2 cellular contexts compared by ENCODE assay signal in the genomic region with DNA sequence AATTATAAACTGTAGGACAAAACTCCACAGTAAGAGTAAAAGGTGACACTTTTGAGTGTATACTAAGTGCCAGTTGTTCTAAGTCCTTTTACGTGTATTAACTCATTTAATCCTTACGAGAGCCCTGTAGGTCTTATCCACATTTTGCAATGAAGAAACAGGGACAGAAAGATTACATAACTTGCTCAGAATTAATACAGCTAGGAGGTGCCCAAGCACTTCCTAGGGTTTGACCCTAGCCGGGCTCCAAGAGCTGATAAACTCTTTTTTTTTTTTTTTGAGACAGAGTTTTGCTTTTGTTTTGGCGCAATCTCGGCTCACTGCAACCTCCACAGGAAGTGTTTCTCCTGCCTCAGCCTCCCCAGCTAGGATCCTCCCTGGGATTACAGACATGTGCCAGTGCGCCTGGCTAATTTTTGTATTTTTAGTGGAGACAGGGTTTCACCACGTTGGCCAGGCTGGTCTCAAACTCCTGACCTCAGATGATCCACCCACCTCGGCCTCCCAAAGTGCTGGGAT.
A peak's percentile ranks its signal among the peaks of the same experiment; 100 is the strongest.
TF ChIP-seq lines count a peak whose summit lies in the region.

No MANE protein-coding gene starts in this region.

TF ChIP-seq in A549, 52 proteins besides CTCF, POLR2A, EP300 and RAD21:
- no peak for TF ChIP-seq MYC (IDR thresholded peaks at IDR 0.05; ENCODE audit: borderline replicate concordance, low read length)
- no peak for TF ChIP-seq RCOR1 (IDR thresholded peaks at IDR 0.05; ENCODE audit: low read depth, low read length)
- no peak for TF ChIP-seq HOXB13 (CRISPR knock-in tag; IDR thresholded peaks at IDR 0.05; ENCODE audit: low read depth)
- TF ChIP-seq NR3C1 (IDR thresholded peaks at IDR 0.05): no peak
- no peak for TF ChIP-seq SMC3 (IDR thresholded peaks at IDR 0.05)
- no peak for TF ChIP-seq TP53 (CRISPR knock-in tag; IDR thresholded peaks at IDR 0.05)
- TF ChIP-seq CBX8 (IDR thresholded peaks at IDR 0.05): no peak
- no peak for TF ChIP-seq RNF2 (IDR thresholded peaks at IDR 0.05; ENCODE audit: borderline replicate concordance, low read depth)
- TF ChIP-seq, protein P1, sequence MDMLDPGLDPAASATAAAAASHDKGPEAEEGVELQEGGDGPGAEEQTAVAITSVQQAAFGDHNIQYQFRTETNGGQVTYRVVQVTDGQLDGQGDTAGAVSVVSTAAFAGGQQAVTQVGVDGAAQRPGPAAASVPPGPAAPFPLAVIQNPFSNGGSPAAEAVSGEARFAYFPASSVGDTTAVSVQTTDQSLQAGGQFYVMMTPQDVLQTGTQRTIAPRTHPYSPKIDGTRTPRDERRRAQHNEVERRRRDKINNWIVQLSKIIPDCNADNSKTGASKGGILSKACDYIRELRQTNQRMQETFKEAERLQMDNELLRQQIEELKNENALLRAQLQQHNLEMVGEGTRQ (IDR thresholded peaks at IDR 0.05): no peak
- TF ChIP-seq BHLHE40 (IDR thresholded peaks at IDR 0.05; ENCODE audit: low read depth, low read length): no peak
- TF ChIP-seq CHD2 (IDR thresholded peaks at IDR 0.05; ENCODE audit: low read length, partially characterized antibody): no peak

TF ChIP-seq in K562, 482 proteins besides CTCF, POLR2A, EP300 and RAD21 (continues in another document):
- TF ChIP-seq, protein P2, sequence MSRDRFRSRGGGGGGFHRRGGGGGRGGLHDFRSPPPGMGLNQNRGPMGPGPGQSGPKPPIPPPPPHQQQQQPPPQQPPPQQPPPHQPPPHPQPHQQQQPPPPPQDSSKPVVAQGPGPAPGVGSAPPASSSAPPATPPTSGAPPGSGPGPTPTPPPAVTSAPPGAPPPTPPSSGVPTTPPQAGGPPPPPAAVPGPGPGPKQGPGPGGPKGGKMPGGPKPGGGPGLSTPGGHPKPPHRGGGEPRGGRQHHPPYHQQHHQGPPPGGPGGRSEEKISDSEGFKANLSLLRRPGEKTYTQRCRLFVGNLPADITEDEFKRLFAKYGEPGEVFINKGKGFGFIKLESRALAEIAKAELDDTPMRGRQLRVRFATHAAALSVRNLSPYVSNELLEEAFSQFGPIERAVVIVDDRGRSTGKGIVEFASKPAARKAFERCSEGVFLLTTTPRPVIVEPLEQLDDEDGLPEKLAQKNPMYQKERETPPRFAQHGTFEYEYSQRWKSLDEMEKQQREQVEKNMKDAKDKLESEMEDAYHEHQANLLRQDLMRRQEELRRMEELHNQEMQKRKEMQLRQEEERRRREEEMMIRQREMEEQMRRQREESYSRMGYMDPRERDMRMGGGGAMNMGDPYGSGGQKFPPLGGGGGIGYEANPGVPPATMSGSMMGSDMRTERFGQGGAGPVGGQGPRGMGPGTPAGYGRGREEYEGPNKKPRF (IDR thresholded peaks at IDR 0.05; ENCODE audit: low read depth, low read length): no peak
- no peak for TF ChIP-seq SIN3B (IDR thresholded peaks at IDR 0.05; ENCODE audit: low read depth)
- TF ChIP-seq, protein P3, sequence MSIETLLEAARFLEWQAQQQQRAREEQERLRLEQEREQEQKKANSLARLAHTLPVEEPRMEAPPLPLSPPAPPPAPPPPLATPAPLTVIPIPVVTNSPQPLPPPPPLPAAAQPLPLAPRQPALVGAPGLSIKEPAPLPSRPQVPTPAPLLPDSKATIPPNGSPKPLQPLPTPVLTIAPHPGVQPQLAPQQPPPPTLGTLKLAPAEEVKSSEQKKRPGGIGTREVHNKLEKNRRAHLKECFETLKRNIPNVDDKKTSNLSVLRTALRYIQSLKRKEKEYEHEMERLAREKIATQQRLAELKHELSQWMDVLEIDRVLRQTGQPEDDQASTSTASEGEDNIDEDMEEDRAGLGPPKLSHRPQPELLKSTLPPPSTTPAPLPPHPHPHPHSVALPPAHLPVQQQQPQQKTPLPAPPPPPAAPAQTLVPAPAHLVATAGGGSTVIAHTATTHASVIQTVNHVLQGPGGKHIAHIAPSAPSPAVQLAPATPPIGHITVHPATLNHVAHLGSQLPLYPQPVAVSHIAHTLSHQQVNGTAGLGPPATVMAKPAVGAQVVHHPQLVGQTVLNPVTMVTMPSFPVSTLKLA (conservative IDR thresholded peaks at IDR 0.05): no peak
- peak; percentile 94 for TF ChIP-seq ZNF384 (IDR thresholded peaks at IDR 0.05; ENCODE audit: low read depth, low read length)
- peak; percentile 39 for TF ChIP-seq ETV1 (tag; conservative IDR thresholded peaks at IDR 0.05; ENCODE audit: low read depth)
- TF ChIP-seq, protein P4, sequence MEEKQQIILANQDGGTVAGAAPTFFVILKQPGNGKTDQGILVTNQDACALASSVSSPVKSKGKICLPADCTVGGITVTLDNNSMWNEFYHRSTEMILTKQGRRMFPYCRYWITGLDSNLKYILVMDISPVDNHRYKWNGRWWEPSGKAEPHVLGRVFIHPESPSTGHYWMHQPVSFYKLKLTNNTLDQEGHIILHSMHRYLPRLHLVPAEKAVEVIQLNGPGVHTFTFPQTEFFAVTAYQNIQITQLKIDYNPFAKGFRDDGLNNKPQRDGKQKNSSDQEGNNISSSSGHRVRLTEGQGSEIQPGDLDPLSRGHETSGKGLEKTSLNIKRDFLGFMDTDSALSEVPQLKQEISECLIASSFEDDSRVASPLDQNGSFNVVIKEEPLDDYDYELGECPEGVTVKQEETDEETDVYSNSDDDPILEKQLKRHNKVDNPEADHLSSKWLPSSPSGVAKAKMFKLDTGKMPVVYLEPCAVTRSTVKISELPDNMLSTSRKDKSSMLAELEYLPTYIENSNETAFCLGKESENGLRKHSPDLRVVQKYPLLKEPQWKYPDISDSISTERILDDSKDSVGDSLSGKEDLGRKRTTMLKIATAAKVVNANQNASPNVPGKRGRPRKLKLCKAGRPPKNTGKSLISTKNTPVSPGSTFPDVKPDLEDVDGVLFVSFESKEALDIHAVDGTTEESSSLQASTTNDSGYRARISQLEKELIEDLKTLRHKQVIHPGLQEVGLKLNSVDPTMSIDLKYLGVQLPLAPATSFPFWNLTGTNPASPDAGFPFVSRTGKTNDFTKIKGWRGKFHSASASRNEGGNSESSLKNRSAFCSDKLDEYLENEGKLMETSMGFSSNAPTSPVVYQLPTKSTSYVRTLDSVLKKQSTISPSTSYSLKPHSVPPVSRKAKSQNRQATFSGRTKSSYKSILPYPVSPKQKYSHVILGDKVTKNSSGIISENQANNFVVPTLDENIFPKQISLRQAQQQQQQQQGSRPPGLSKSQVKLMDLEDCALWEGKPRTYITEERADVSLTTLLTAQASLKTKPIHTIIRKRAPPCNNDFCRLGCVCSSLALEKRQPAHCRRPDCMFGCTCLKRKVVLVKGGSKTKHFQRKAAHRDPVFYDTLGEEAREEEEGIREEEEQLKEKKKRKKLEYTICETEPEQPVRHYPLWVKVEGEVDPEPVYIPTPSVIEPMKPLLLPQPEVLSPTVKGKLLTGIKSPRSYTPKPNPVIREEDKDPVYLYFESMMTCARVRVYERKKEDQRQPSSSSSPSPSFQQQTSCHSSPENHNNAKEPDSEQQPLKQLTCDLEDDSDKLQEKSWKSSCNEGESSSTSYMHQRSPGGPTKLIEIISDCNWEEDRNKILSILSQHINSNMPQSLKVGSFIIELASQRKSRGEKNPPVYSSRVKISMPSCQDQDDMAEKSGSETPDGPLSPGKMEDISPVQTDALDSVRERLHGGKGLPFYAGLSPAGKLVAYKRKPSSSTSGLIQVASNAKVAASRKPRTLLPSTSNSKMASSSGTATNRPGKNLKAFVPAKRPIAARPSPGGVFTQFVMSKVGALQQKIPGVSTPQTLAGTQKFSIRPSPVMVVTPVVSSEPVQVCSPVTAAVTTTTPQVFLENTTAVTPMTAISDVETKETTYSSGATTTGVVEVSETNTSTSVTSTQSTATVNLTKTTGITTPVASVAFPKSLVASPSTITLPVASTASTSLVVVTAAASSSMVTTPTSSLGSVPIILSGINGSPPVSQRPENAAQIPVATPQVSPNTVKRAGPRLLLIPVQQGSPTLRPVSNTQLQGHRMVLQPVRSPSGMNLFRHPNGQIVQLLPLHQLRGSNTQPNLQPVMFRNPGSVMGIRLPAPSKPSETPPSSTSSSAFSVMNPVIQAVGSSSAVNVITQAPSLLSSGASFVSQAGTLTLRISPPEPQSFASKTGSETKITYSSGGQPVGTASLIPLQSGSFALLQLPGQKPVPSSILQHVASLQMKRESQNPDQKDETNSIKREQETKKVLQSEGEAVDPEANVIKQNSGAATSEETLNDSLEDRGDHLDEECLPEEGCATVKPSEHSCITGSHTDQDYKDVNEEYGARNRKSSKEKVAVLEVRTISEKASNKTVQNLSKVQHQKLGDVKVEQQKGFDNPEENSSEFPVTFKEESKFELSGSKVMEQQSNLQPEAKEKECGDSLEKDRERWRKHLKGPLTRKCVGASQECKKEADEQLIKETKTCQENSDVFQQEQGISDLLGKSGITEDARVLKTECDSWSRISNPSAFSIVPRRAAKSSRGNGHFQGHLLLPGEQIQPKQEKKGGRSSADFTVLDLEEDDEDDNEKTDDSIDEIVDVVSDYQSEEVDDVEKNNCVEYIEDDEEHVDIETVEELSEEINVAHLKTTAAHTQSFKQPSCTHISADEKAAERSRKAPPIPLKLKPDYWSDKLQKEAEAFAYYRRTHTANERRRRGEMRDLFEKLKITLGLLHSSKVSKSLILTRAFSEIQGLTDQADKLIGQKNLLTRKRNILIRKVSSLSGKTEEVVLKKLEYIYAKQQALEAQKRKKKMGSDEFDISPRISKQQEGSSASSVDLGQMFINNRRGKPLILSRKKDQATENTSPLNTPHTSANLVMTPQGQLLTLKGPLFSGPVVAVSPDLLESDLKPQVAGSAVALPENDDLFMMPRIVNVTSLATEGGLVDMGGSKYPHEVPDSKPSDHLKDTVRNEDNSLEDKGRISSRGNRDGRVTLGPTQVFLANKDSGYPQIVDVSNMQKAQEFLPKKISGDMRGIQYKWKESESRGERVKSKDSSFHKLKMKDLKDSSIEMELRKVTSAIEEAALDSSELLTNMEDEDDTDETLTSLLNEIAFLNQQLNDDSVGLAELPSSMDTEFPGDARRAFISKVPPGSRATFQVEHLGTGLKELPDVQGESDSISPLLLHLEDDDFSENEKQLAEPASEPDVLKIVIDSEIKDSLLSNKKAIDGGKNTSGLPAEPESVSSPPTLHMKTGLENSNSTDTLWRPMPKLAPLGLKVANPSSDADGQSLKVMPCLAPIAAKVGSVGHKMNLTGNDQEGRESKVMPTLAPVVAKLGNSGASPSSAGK (IDR thresholded peaks at IDR 0.05): no peak
- TF ChIP-seq, protein P5, sequence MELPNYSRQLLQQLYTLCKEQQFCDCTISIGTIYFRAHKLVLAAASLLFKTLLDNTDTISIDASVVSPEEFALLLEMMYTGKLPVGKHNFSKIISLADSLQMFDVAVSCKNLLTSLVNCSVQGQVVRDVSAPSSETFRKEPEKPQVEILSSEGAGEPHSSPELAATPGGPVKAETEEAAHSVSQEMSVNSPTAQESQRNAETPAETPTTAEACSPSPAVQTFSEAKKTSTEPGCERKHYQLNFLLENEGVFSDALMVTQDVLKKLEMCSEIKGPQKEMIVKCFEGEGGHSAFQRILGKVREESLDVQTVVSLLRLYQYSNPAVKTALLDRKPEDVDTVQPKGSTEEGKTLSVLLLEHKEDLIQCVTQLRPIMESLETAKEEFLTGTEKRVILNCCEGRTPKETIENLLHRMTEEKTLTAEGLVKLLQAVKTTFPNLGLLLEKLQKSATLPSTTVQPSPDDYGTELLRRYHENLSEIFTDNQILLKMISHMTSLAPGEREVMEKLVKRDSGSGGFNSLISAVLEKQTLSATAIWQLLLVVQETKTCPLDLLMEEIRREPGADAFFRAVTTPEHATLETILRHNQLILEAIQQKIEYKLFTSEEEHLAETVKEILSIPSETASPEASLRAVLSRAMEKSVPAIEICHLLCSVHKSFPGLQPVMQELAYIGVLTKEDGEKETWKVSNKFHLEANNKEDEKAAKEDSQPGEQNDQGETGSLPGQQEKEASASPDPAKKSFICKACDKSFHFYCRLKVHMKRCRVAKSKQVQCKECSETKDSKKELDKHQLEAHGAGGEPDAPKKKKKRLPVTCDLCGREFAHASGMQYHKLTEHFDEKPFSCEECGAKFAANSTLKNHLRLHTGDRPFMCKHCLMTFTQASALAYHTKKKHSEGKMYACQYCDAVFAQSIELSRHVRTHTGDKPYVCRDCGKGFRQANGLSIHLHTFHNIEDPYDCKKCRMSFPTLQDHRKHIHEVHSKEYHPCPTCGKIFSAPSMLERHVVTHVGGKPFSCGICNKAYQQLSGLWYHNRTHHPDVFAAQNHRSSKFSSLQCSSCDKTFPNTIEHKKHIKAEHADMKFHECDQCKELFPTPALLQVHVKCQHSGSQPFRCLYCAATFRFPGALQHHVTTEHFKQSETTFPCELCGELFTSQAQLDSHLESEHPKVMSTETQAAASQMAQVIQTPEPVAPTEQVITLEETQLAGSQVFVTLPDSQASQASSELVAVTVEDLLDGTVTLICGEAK (IDR thresholded peaks at IDR 0.05): no peak
- TF ChIP-seq, protein P5 (CRISPR knock-in tag; IDR thresholded peaks at IDR 0.05): no peak
- TF ChIP-seq CEBPB (tag; IDR thresholded peaks at IDR 0.05): peak; percentile 60
- no peak for TF ChIP-seq RBM15 (IDR thresholded peaks at IDR 0.05; ENCODE audit: insufficient read depth, low read length)
- no peak for TF ChIP-seq CEBPG (CRISPR knock-in tag; IDR thresholded peaks at IDR 0.05)
- peak in 1 of 2 experiments; percentile 32; a peak in 1 of 4 replicates for TF ChIP-seq CEBPG (tag; conservative IDR thresholded peaks at IDR 0.05 in 1 of 2, IDR thresholded peaks at IDR 0.05 in 1 of 2)
- TF ChIP-seq BACH1 (tag; IDR thresholded peaks at IDR 0.05): no peak
- TF ChIP-seq SMAD1 (IDR thresholded peaks at IDR 0.05; ENCODE audit: low read depth, low read length, partially characterized antibody): peak; percentile 34
- TF ChIP-seq HDAC1 (IDR thresholded peaks at IDR 0.05): 0 out of 4 replicates have a peak, but pooled peaks of 1 of the 2 experiments have one; percentile 20
